26 cellular contexts compared by ENCODE assay signal in genomic region chr2:37738266-37738885, GRCh38.
"Had no signal": no experiment of that assay in that cellular context is flagged by ENCODE, and none has a peak within 500 bp of the region (broad histone marks: within the 10 kb centered on the region; RNA-seq: fewer than 3 reads in every experiment).

No MANE protein-coding gene starts in this region.

- H3K4me3 ChIP-seq: colonic mucosa, dorsolateral prefrontal cortex, esophagus muscularis mucosa, mucosa of descending colon, thoracic aorta, upper lobe of left lung had no signal

- H3K27me3 ChIP-seq: colonic mucosa, dorsolateral prefrontal cortex, esophagus muscularis mucosa, upper lobe of left lung had no signal

- H3K4me1 ChIP-seq: colonic mucosa, upper lobe of left lung had no signal

- H3K27me3 Mint-ChIP-seq: activated naive CD4-positive, alpha-beta T cell treated with anti-CD3 and anti-CD28 coated beads, Interleukin-2, amount 50 U/mL, for 24 hours; effector memory CD8-positive, alpha-beta T cell had no signal

- FAIRE-seq: frontal cortex had no signal

- H3K36me3 ChIP-seq: colonic mucosa, esophagus muscularis mucosa, thoracic aorta, upper lobe of left lung had no signal

- H3K27ac Mint-ChIP-seq: activated naive CD4-positive, alpha-beta T cell treated with anti-CD3 and anti-CD28 coated beads, Interleukin-2, amount 50 U/mL, for 24 hours; nephron progenitor cell; T-cell; T-helper 2 cell treated with Interferon-gamma antibody and Interleukin-4, amounts not matched to agents 5 μg/mL and 100 μg/mL, for 36 hours had no signal

- H3K27ac ChIP-seq: colonic mucosa, dorsolateral prefrontal cortex, esophagus muscularis mucosa, upper lobe of left lung, VCaP had no signal

- H3K9me3 Mint-ChIP-seq: activated naive CD4-positive, alpha-beta T cell treated with anti-CD3 and anti-CD28 coated beads, Interleukin-2, amount 50 U/mL, for 24 hours; central memory CD8-positive, alpha-beta T cell; effector memory CD8-positive, alpha-beta T cell; nephron progenitor cell; T-helper 2 cell treated with Interferon-gamma antibody and Interleukin-4, amounts not matched to agents 5 μg/mL and 100 μg/mL, for 36 hours had no signal

- H3K36me3 Mint-ChIP-seq: activated naive CD4-positive, alpha-beta T cell treated with anti-CD3 and anti-CD28 coated beads, Interleukin-2, amount 50 U/mL, for 24 hours had no signal

- H3K9me3 ChIP-seq: colonic mucosa, esophagus muscularis mucosa, mucosa of descending colon, thoracic aorta, upper lobe of left lung had no signal

- H3K4me1 Mint-ChIP-seq: activated naive CD4-positive, alpha-beta T cell treated with anti-CD3 and anti-CD28 coated beads, Interleukin-2, amount 50 U/mL, for 24 hours; central memory CD8-positive, alpha-beta T cell; T-cell had no signal

- DNase-seq: activated CD4-positive, alpha-beta T cell treated with anti-CD3 and anti-CD28 coated beads for 1 hour; activated gamma-delta T cell treated with Interleukin-2 at 50 U/mL for 16 hours; activated T-cell treated with anti-CD3 and anti-CD28 coated beads, Interleukin-2, amount 50 U/mL, for 1 hour; aorta; colonic mucosa; dorsolateral prefrontal cortex; effector memory CD8-positive, alpha-beta T cell; glutamatergic neuron; hippocampal formation; left ventricle myocardium superior; mammary epithelial cell; mucosa of descending colon; nephron progenitor cell; nucleus accumbens; stimulated activated CD4-positive, alpha-beta T cell treated with anti-CD3 and anti-CD28 coated beads, Interleukin-4, amount 100 ng/mL, for 1 hour; stimulated activated naive CD4-positive, alpha-beta T cell; T-cell; upper lobe of left lung had no signal

- H3K4me3 Mint-ChIP-seq: activated naive CD4-positive, alpha-beta T cell treated with anti-CD3 and anti-CD28 coated beads, Interleukin-2, amount 50 U/mL, for 24 hours; central memory CD8-positive, alpha-beta T cell; effector memory CD8-positive, alpha-beta T cell; nephron progenitor cell; T-cell; T-helper 2 cell treated with Interferon-gamma antibody and Interleukin-4, amounts not matched to agents 5 μg/mL and 100 μg/mL, for 36 hours had no signal

- ATAC-seq: effector memory CD8-positive, alpha-beta T cell; mucosa of descending colon; sciatic nerve; T-cell had no signal
